In genomic region chr17:72502111-72502939, GRCh38 we compare ENCODE assay signal across 13 cellular contexts.
DNase-seq lines count a peak whose midpoint lies in the region; ATAC-seq, FAIRE-seq and TF ChIP-seq lines count a peak whose summit lies in the region.
"Had no signal": no experiment of that assay in that cellular context is flagged by ENCODE, and none has a peak within 500 bp of the region (broad histone marks: within the 10 kb centered on the region; RNA-seq: fewer than 3 reads in every experiment).

No MANE protein-coding gene starts in this region.

- no peak for TF ChIP-seq CTCF in pancreas (IDR thresholded peaks at IDR 0.05)

- no peaks in the 10 kb centered on the region for H3K36me3 ChIP-seq in pancreas
- H3K36me3 ChIP-seq: SJSA1 had no signal

- WGBS in pancreas, 2 donors: 13 to 14% methylated on average over 20 of the region's 20 CpGs

- intact Hi-C loops in left ventricle myocardium superior (cut with micrococcal nuclease): no loop called here
- intact Hi-C loops in pancreas (cut with DNase I): no loop called here

- DNase-seq in EL: peak; percentile 24
- DNase-seq in amniotic epithelial cell (ENCODE audit: low read depth): peak; percentile 24
- DNase-seq in left ventricle myocardium superior: no peak
- DNase-seq in pancreas: peak in 4 of 6 donors; percentile 51 to 69 (median 56)
- DNase-seq in stimulated activated naive CD4-positive, alpha-beta T cell treated with Interleukin-2 at 50 U/mL for 16 hours (lab: John Stamatoyannopoulos, UW): no peak
- DNase-seq in SIG-M5 treated with dmso at 0.1 percent for 504 hours (lab: John Stamatoyannopoulos, UW; ENCODE audit: unreplicated experiment): no peak
- DNase-seq in GDM1 (lab: John Stamatoyannopoulos, UW): no peak
- DNase-seq: activated CD4-positive, alpha-beta T cell treated with anti-CD3 and anti-CD28 coated beads, Interleukin-2, amount 10 ng/mL, durations not matched to agents 24 days and 14 days; amniotic stem cell; NCI-H1417 treated with DMSO at 0.1 percent for 48 hours had no signal

- peaks cover 26 to 37% (median 29%) of the 10 kb centered on the region in 3 donors for H3K4me1 ChIP-seq in pancreas
- H3K4me1 ChIP-seq: SJSA1 had no signal

- H3K4me3 ChIP-seq in pancreas: peak overlapping the region in 1 of 4 donors; percentile 13
- H3K4me3 ChIP-seq: SJSA1 had no signal

- FAIRE-seq in pancreas (lab: Jason Lieb, UNC): no peak

- peak; percentile 81 for ATAC-seq in left ventricle myocardium superior
- peak; percentile 26 to 60 (median 46) for ATAC-seq in pancreas
- ATAC-seq in GM19395 (IDR thresholded peaks at IDR 0.05; ENCODE audit: unreplicated experiment): no peak
- ATAC-seq: HCT116 had no signal

- peak overlapping the region; percentile 78 to 95 (median 90) for H3K27ac ChIP-seq in pancreas
- H3K27ac ChIP-seq: SJSA1 had no signal

- no peaks in the 10 kb centered on the region for H3K27me3 ChIP-seq in pancreas
- H3K27me3 ChIP-seq: SJSA1 had no signal

- H3K9me3 ChIP-seq in pancreas: no peaks in the 10 kb centered on the region
- H3K9me3 ChIP-seq: SJSA1 had no signal

Comparison
In these comparisons a context has a peak if more than half of its experiments do, and no peak if none do; other contexts are left out.
1. DNase-seq: peak in EL (single experiment), amniotic epithelial cell (single experiment) and pancreas (4 of 6); none in left ventricle myocardium superior (single experiment), stimulated activated naive CD4-positive, alpha-beta T cell treated with Interleukin-2 at 50 U/mL for 16 hours (single experiment), SIG-M5 treated with dmso at 0.1 percent for 504 hours (single experiment) and GDM1 (single experiment).